Comparison of ENCODE assay signal across 10 cellular contexts in the genomic region with DNA sequence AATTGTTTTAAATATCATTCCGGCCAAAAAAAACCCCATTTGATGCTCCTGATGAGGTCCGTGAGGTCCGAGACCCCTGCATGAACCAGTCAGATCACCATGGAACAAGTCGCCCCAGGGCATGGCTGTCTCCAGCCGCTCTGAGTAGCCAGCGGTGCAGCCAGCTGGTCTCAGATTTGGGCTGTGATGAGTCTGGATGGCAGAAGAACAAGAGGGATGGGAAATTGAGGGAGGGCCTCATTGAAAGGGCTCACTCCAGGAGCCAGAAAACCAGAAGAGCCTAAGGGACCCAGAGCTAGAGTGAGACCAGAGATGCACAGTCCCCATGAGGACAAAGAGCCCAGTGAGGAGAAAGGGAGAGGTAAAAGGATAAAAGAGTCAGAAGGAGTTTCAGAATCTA.
A peak's percentile ranks its signal among the peaks of the same experiment; 100 is the strongest.
DNase-seq lines count a peak whose midpoint lies in the region; ATAC-seq and TF ChIP-seq lines count a peak whose summit lies in the region.
"Had no signal": no experiment of that assay in that cellular context is flagged by ENCODE, and none has a peak within 500 bp of the region (broad histone marks: within the 10 kb centered on the region; RNA-seq: fewer than 3 reads in every experiment).

No MANE protein-coding gene starts in this region.

- no peak overlapping the region for H3K4me3 ChIP-seq in CD8-positive, alpha-beta T cell (ENCODE audit: low read depth, low read length)
- H3K4me3 ChIP-seq in duodenal mucosa (ENCODE audit: low read depth in 1 of 2, low read length in 2 of 2) (no peak overlapping the region), psoas muscle (no peak overlapping the region)

- TF ChIP-seq CTCF in CD8-positive, alpha-beta T cell (IDR thresholded peaks at IDR 0.05): no peak
- no peak for TF ChIP-seq CTCF in psoas muscle (IDR thresholded peaks at IDR 0.05)

- H3K27me3 ChIP-seq in CD8-positive, alpha-beta T cell (ENCODE audit: insufficient read depth, low read length): no peaks in the 10 kb centered on the region
- no peaks in the 10 kb centered on the region for H3K27me3 ChIP-seq in duodenal mucosa (ENCODE audit: control insufficient read depth in 1 of 2, insufficient read depth in 2 of 2, low read length in 2 of 2)
- no peaks in the 10 kb centered on the region for H3K27me3 ChIP-seq in psoas muscle (ENCODE audit: insufficient read depth in 3 of 3, low read length in 2 of 3)

- H3K27ac Mint-ChIP-seq in CD8-positive, alpha-beta T cell: peak overlapping the region; percentile 65

- 94 to 97% (median 94%) methylated on average over 6 of the region's 6 CpGs for WGBS in psoas muscle, 3 donors

- POLR2A ChIA-PET in CD8-positive, alpha-beta T cell (lab: Charles Lee): interaction anchor here (0.7 to 1.4 kb wide), 3 partner anchors 26 to 351 kb away, joined by 3 to 4 read pairs (median 3); no protein-coding TSS in a partner anchor

- CTCF ChIA-PET in CD8-positive, alpha-beta T cell (lab: Charles Lee): interaction anchor here (1.0 to 1.7 kb wide), 3 partner anchors 10 to 130 kb away, joined by 3 to 4 read pairs (median 3); no protein-coding TSS in a partner anchor

- no peaks in the 10 kb centered on the region for H3K27me3 Mint-ChIP-seq in CD8-positive, alpha-beta T cell (ENCODE audit: low read depth)

- no peak for ATAC-seq in CD8-positive, alpha-beta T cell
- ATAC-seq in psoas muscle (no peak), HG03135 (IDR thresholded peaks at IDR 0.05; ENCODE audit: unreplicated experiment) (no peak), HG02610 (IDR thresholded peaks at IDR 0.05; ENCODE audit: unreplicated experiment) (no peak)

- H3K9me3 Mint-ChIP-seq in CD8-positive, alpha-beta T cell: no peaks in the 10 kb centered on the region

- intact Hi-C loops in CD8-positive, alpha-beta T cell (cut with DNase I, micrococcal nuclease): no loop called here
- intact Hi-C loops in psoas muscle (cut with DNase I): loop anchor here in 1 of 2 donors (5.0 kb wide), 1 partner anchor 37 kb away; no protein-coding TSS in a partner anchor

- H3K9me3 ChIP-seq in CD8-positive, alpha-beta T cell (ENCODE audit: low read length): no peaks in the 10 kb centered on the region
- peaks cover under 1% of the 10 kb centered on the region for H3K9me3 ChIP-seq in KOPT-K1 (ENCODE audit: insufficient read depth, low read length, poor library complexity, severe bottlenecking)
- H3K9me3 ChIP-seq in duodenal mucosa (ENCODE audit: control insufficient read depth in 1 of 2, low read length in 2 of 2): no peaks in the 10 kb centered on the region
- H3K9me3 ChIP-seq in psoas muscle: no peaks in the 10 kb centered on the region

- H3K4me1 ChIP-seq in CD8-positive, alpha-beta T cell (ENCODE audit: insufficient read depth, low read length): peaks cover 21% of the 10 kb centered on the region
- H3K4me1 ChIP-seq in duodenal mucosa (ENCODE audit: control insufficient read depth in 1 of 2, insufficient read depth in 2 of 2, low read length in 2 of 2) (peaks cover 63 to 65% of the 10 kb centered on the region in 2 donors), psoas muscle (peaks cover 36% of the 10 kb centered on the region)

- H3K4me1 Mint-ChIP-seq in CD8-positive, alpha-beta T cell (ENCODE audit: low read depth): peaks cover 29% of the 10 kb centered on the region

- DNase-seq in CD8-positive, alpha-beta T cell: no peak
- DNase-seq in psoas muscle: no peak
- no peak for DNase-seq in DMS 273 (lab: John Stamatoyannopoulos, UW; ENCODE audit: unreplicated experiment)
- DNase-seq in kidney tubule cell (ENCODE audit: low spot score): no peak
- DNase-seq: activated naive CD4-positive, alpha-beta T cell; stimulated activated CD4-positive, alpha-beta T cell treated with anti-CD3 and anti-CD28 coated beads, Interleukin-15, amount 100 ng/mL, for 24 hours had no signal

- no peaks in the 10 kb centered on the region for H3K36me3 ChIP-seq in CD8-positive, alpha-beta T cell (ENCODE audit: insufficient read depth, low read length)
- H3K36me3 ChIP-seq in KOPT-K1 (ENCODE audit: insufficient read depth, low read length) (no peaks in the 10 kb centered on the region), duodenal mucosa (ENCODE audit: control insufficient read depth in 1 of 2, insufficient read depth in 2 of 2, low read length in 2 of 2) (no peaks in the 10 kb centered on the region), psoas muscle (ENCODE audit: insufficient read depth in 1 of 2, low read depth in 1 of 2) (no peaks in the 10 kb centered on the region)

- H3K9ac ChIP-seq in duodenal mucosa (ENCODE audit: low read depth in 1 of 2, low read length in 2 of 2): peak overlapping the region; percentile 51 to 61

- no peak overlapping the region for H3K4me3 Mint-ChIP-seq in CD8-positive, alpha-beta T cell

- no peak overlapping the region for H3K27ac ChIP-seq in CD8-positive, alpha-beta T cell (ENCODE audit: low read depth, low read length)
- H3K27ac ChIP-seq in KOPT-K1 (ENCODE audit: low read depth, low read length, poor library complexity, severe bottlenecking): peak overlapping the region; percentile 47
- H3K27ac ChIP-seq in duodenal mucosa (ENCODE audit: low read depth, low read length): peak overlapping the region; percentile 63
- peak overlapping the region; percentile 63 for H3K27ac ChIP-seq in psoas muscle

- H3K36me3 Mint-ChIP-seq in CD8-positive, alpha-beta T cell: no peaks in the 10 kb centered on the region
